In the genomic region with DNA sequence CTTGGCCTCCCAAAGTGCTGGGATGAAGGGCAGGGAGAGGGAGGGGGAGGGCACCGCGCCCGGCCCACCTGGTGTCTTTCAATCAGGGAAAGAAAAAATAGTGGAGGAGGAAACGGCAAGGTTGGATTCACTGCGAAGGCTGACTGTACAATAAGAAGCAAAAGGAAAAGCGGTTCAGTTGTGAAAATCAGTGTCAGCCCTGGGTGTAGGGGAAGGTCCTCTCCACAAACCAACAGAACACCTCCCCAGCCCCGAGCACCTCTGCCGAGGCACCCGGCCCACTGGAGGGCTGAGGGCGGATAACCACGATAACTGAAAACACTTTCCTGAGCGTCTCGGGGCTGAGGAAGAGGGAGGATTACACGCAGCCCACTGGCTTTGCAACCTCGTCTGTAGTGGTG, we compare ENCODE assay signal across 8 cellular contexts. TPM values are rescaled to one million over a fixed set of nuclear protein-coding genes. Genes with fewer than 3 reads are reported as not detected.
DNase-seq lines count a peak whose midpoint lies in the region; ATAC-seq and TF ChIP-seq lines count a peak whose summit lies in the region.

No MANE protein-coding gene starts in this region.

- POLR2A ChIA-PET in activated CD8-positive, alpha-beta T cell treated with anti-CD3 and anti-CD28 coated beads for 36 hours (lab: Charles Lee), result interaction anchor here (0.7 to 2.8 kb wide), 14 partner anchors 9 to 308 kb away, joined by 3 to 18 read pairs (median 6); a partner anchor contains a TSS

- peaks cover 34% of the 10 kb centered on the region for H3K4me1 Mint-ChIP-seq in activated CD8-positive, alpha-beta T cell treated with anti-CD3 and anti-CD28 coated beads for 36 hours (ENCODE audit: low read depth)

- H3K4me3 ChIP-seq in HFF-Myc (replicated peaks; ENCODE audit: low read depth, low read length), result peak overlapping the region; percentile 95
- peak overlapping the region; percentile 94 for H3K4me3 ChIP-seq in epithelial cell of proximal tubule (ENCODE audit: low read depth, low read length)
- H3K4me3 ChIP-seq in skin epidermis, result peak overlapping the region in 4 of 7 experiments; percentile 70 to 98 (median 90)

- intact Hi-C loops in activated CD8-positive, alpha-beta T cell treated with anti-CD3 and anti-CD28 coated beads for 36 hours (cut with micrococcal nuclease), result no loop called here

- H3K9me3 Mint-ChIP-seq in activated CD8-positive, alpha-beta T cell treated with anti-CD3 and anti-CD28 coated beads for 36 hours, result no peaks in the 10 kb centered on the region

- TF ChIP-seq CTCF in HFF-Myc (IDR thresholded peaks at IDR 0.05; ENCODE audit: low read depth, low read length, missing control alignments), result no peak
- TF ChIP-seq CTCF in activated CD8-positive, alpha-beta T cell treated with anti-CD3 and anti-CD28 coated beads for 36 hours (IDR thresholded peaks at IDR 0.05), result no peak
- TF ChIP-seq CTCF in epithelial cell of proximal tubule (conservative IDR thresholded peaks at IDR 0.05; ENCODE audit: low read depth, low read length), result no peak

- DNase-seq in HFF-Myc (ENCODE audit: extremely low read depth, low read depth), result no peak
- peak; percentile 42 for DNase-seq in activated CD8-positive, alpha-beta T cell treated with anti-CD3 and anti-CD28 coated beads for 36 hours
- no peak for DNase-seq in epithelial cell of proximal tubule (ENCODE audit: low read depth)
- no peak for DNase-seq in mesenteric fat pad (ENCODE audit: low spot score)
- DNase-seq in pons (ENCODE audit: low spot score), result no peak
- DNase-seq in NCI-H1436 treated with DMSO at 0.1 percent for 48 hours (lab: John Stamatoyannopoulos, UW), result no peak

- ATAC-seq in activated CD8-positive, alpha-beta T cell treated with anti-CD3 and anti-CD28 coated beads for 36 hours, result no peak
- ATAC-seq in GM18498 (IDR thresholded peaks at IDR 0.05; ENCODE audit: unreplicated experiment), result no peak

- peaks cover 6% of the 10 kb centered on the region for H3K36me3 Mint-ChIP-seq in activated CD8-positive, alpha-beta T cell treated with anti-CD3 and anti-CD28 coated beads for 36 hours (ENCODE audit: low read depth)

- CTCF ChIA-PET in activated CD8-positive, alpha-beta T cell treated with anti-CD3 and anti-CD28 coated beads for 36 hours (lab: Charles Lee), result no interaction called here

- peak overlapping the region in 15 of 21 experiments; percentile 84 to 98 (median 96) for H3K27ac ChIP-seq in skin epidermis

- H3K4me3 Mint-ChIP-seq in activated CD8-positive, alpha-beta T cell treated with anti-CD3 and anti-CD28 coated beads for 36 hours, result peak overlapping the region; percentile 85

- H3K27me3 Mint-ChIP-seq in activated CD8-positive, alpha-beta T cell treated with anti-CD3 and anti-CD28 coated beads for 36 hours, result no peaks in the 10 kb centered on the region

- H3K27ac Mint-ChIP-seq in activated CD8-positive, alpha-beta T cell treated with anti-CD3 and anti-CD28 coated beads for 36 hours, result peak overlapping the region; percentile 90

RNA-seq across cellular contexts. Expression of a gene that starts 1.4 kb away (rescaled TPM):
- 10 to 100 TPM; 78.6 to 79.8 TPM for total RNA-seq in activated CD8-positive, alpha-beta T cell treated with anti-CD3 and anti-CD28 coated beads for 36 hours
- 66.7 and 122 TPM in 2 replicates for total RNA-seq in epithelial cell of proximal tubule
- 90.0 TPM for total RNA-seq in mesenteric fat pad

RNA-seq across cellular contexts. Expression of a gene that starts 16.4 kb away (rescaled TPM):
- 100 to 1,000 TPM; 145 to 147 TPM for total RNA-seq in activated CD8-positive, alpha-beta T cell treated with anti-CD3 and anti-CD28 coated beads for 36 hours
- total RNA-seq in epithelial cell of proximal tubule (44.3 and 50.8 TPM in 2 replicates), mesenteric fat pad (120 TPM)

RNA-seq across cellular contexts. Expression of a gene that starts 53.7 kb away (rescaled TPM):
- 1,000 to 10,000 TPM; 3,056 to 3,151 TPM for total RNA-seq in activated CD8-positive, alpha-beta T cell treated with anti-CD3 and anti-CD28 coated beads for 36 hours
- total RNA-seq in epithelial cell of proximal tubule (5,232 and 9,109 TPM in 2 replicates), mesenteric fat pad (1,718 TPM)
